In genomic region chr2:63617360-63617759, GRCh38 we compare ENCODE assay signal across 27 cellular contexts. TPM values are rescaled to one million over a fixed set of nuclear protein-coding genes. Genes with fewer than 3 reads are reported as not detected.
A peak's percentile ranks its signal among the peaks of the same experiment; 100 is the strongest.
DNase-seq lines count a peak whose midpoint lies in the region; ATAC-seq and TF ChIP-seq lines count a peak whose summit lies in the region.
"Had no signal": no experiment of that assay in that cellular context is flagged by ENCODE, and none has a peak within 500 bp of the region (broad histone marks: within the 10 kb centered on the region; RNA-seq: fewer than 3 reads in every experiment).

No MANE protein-coding gene starts in this region.

- H4K20me1 ChIP-seq in GM23338 (replicated peaks; ENCODE audit: insufficient read depth) (no peaks in the 10 kb centered on the region), KMS-11 (ENCODE audit: insufficient read depth) (no peaks in the 10 kb centered on the region)

- H3K4me1 ChIP-seq in GM23338 (ENCODE audit: insufficient read depth) (peaks cover 41% of the 10 kb centered on the region), KMS-11 (ENCODE audit: low read depth, poor library complexity, severe bottlenecking) (peaks cover 17% of the 10 kb centered on the region), endodermal cell (ENCODE audit: control insufficient read depth, insufficient read depth, low read length) (peaks cover 12% of the 10 kb centered on the region)
- H3K4me1 ChIP-seq: BE2C had no signal

- DNase-seq in GM23338 (ENCODE audit: low spot score) (no peak), endodermal cell (no peak), mesothelial cell of epicardium (ENCODE audit: low spot score in 2 of 2, unreplicated experiment in 2 of 2) (no peak), retina (no peak)
- DNase-seq: ACHN; BE2C; CD8-positive, alpha-beta memory T cell; DMS 273 treated with DMSO at 0.1 percent for 48 hours; DMS79; EL; GDM1; KBM-7; MG63; NCI-H2029; NCI-H446; NCI-H524 treated with DMSO at 0.1 percent for 48 hours; NCI-H82; SHP77 treated with DMSO at 0.1 percent for 48 hours had no signal

- H3K36me3 Mint-ChIP-seq in GM23338 (ENCODE audit: low read depth) (peaks cover 46% of the 10 kb centered on the region), endodermal cell (ENCODE audit: low read depth) (peaks cover 7% of the 10 kb centered on the region), mesothelial cell of epicardium (peaks cover 19% of the 10 kb centered on the region)
- H3K36me3 Mint-ChIP-seq: CD14-positive monocyte; CD8-positive, alpha-beta memory T cell had no signal

- H3K27me3 ChIP-seq in GM23338 (ENCODE audit: insufficient read depth) = no peaks in the 10 kb centered on the region
- no peaks in the 10 kb centered on the region for H3K27me3 ChIP-seq in KMS-11 (ENCODE audit: insufficient read depth, low read depth)
- no peaks in the 10 kb centered on the region for H3K27me3 ChIP-seq in endodermal cell (ENCODE audit: control insufficient read depth, insufficient read depth, low read length, poor library complexity, severe bottlenecking)
- H3K27me3 ChIP-seq: BE2C, MG63 had no signal

- H3K9me3 Mint-ChIP-seq in GM23338 = peaks cover 42% of the 10 kb centered on the region
- peaks cover 23% of the 10 kb centered on the region for H3K9me3 Mint-ChIP-seq in endodermal cell
- peaks cover 17% of the 10 kb centered on the region for H3K9me3 Mint-ChIP-seq in mesothelial cell of epicardium

- H3K4me3 ChIP-seq in GM23338 = 0 out of 2 replicates have a peak overlapping the region, but pooled peaks have one; percentile 3
- H3K4me3 ChIP-seq in KMS-11 (IDR thresholded peaks at IDR 0.05; ENCODE audit: insufficient read depth, low read depth, low read length) = no peak overlapping the region
- H3K4me3 ChIP-seq in endodermal cell (ENCODE audit: low read length) = peak overlapping the region; percentile 53
- H3K4me3 ChIP-seq: GM12878, MG63 had no signal

- H3K4me2 ChIP-seq in GM23338 = peak overlapping the region; percentile 49
- peak overlapping the region; percentile 33 for H3K4me2 ChIP-seq in KMS-11

- H3K9ac ChIP-seq in KMS-11 = no peak overlapping the region
- H3K9ac ChIP-seq in endodermal cell (ENCODE audit: extremely low read depth, low read length, poor library complexity, severe bottlenecking) = no peak overlapping the region

- H3K36me3 ChIP-seq in GM23338 (ENCODE audit: insufficient read depth) = no peaks in the 10 kb centered on the region
- no peaks in the 10 kb centered on the region for H3K36me3 ChIP-seq in KMS-11 (ENCODE audit: insufficient read depth)
- peaks cover 10% of the 10 kb centered on the region for H3K36me3 ChIP-seq in endodermal cell (ENCODE audit: control insufficient read depth, insufficient read depth, low read length)
- H3K36me3 ChIP-seq: BE2C, MG63 had no signal

- H3K27me3 Mint-ChIP-seq in GM23338 (ENCODE audit: insufficient read depth, low read depth, poor library complexity) (peaks cover 7% of the 10 kb centered on the region), endodermal cell (ENCODE audit: insufficient read depth) (no peaks in the 10 kb centered on the region), mesothelial cell of epicardium (ENCODE audit: low read depth) (no peaks in the 10 kb centered on the region)

- WGBS in endodermal cell (ENCODE audit: insufficient coverage in 1 of 2, insufficient read length in 1 of 2), 2 experiments = 70 to 86% methylated on average over 1 of the region's 2 CpGs

- TF ChIP-seq CTCF in GM23338 (conservative IDR thresholded peaks at IDR 0.05; ENCODE audit: low read depth in 2 of 2) (no peak), KMS-11 (conservative IDR thresholded peaks at IDR 0.05; ENCODE audit: low read depth, low read length) (no peak), endodermal cell (conservative IDR thresholded peaks at IDR 0.05) (no peak), mesothelial cell of epicardium (IDR thresholded peaks at IDR 0.05; ENCODE audit: unreplicated experiment) (no peak)

- no peaks in the 10 kb centered on the region for H3K9me2 ChIP-seq in GM23338 (ENCODE audit: insufficient read depth)

- ATAC-seq in GM23338 (no peak), HG02678 (IDR thresholded peaks at IDR 0.05; ENCODE audit: unreplicated experiment) (no peak), HG03521 (IDR thresholded peaks at IDR 0.05; ENCODE audit: unreplicated experiment) (no peak)
- ATAC-seq: GM12878, Panc1 had no signal

- peaks cover 67% of the 10 kb centered on the region for H3K4me1 Mint-ChIP-seq in GM23338
- H3K4me1 Mint-ChIP-seq in endodermal cell = peaks cover 52% of the 10 kb centered on the region
- H3K4me1 Mint-ChIP-seq in mesothelial cell of epicardium = peaks cover 41% of the 10 kb centered on the region
- H3K4me1 Mint-ChIP-seq: CD14-positive monocyte; CD8-positive, alpha-beta memory T cell had no signal

- H3K4me3 Mint-ChIP-seq in GM23338 (peak overlapping the region; percentile 8; the same call in 1 of the 3 replicates), endodermal cell (no peak overlapping the region), mesothelial cell of epicardium (no peak overlapping the region)
- H3K4me3 Mint-ChIP-seq: CD14-positive monocyte; CD8-positive, alpha-beta memory T cell had no signal

- H3F3A ChIP-seq in GM23338 (replicated peaks; ENCODE audit: low read depth) = peaks cover 5% of the 10 kb centered on the region; the same call in 1 of the 2 replicates

- H2AFZ ChIP-seq in GM23338 = no peak overlapping the region
- H2AFZ ChIP-seq in KMS-11 (ENCODE audit: low read depth) = no peak overlapping the region

- peak overlapping the region; percentile 87 for H3K27ac Mint-ChIP-seq in GM23338
- no peak overlapping the region for H3K27ac Mint-ChIP-seq in endodermal cell
- H3K27ac Mint-ChIP-seq in mesothelial cell of epicardium = peak overlapping the region; percentile 82
- H3K27ac Mint-ChIP-seq: CD14-positive monocyte; CD8-positive, alpha-beta memory T cell had no signal

- H3K27ac ChIP-seq in GM23338 (ENCODE audit: low read depth) (peak overlapping the region; percentile 98), KMS-11 (no peak overlapping the region), endodermal cell (ENCODE audit: low read depth, low read length) (no peak overlapping the region)
- H3K27ac ChIP-seq: 22Rv1, HL-60, RWPE1 had no signal

- H3K79me2 ChIP-seq in GM23338 (replicated peaks; ENCODE audit: insufficient read depth) (no peaks in the 10 kb centered on the region), KMS-11 (ENCODE audit: insufficient read depth, low read depth) (no peaks in the 10 kb centered on the region)

- H3K9me3 ChIP-seq in endodermal cell (ENCODE audit: control insufficient read depth, low read length) = peaks cover 29% of the 10 kb centered on the region
- H3K9me3 ChIP-seq: BE2C, MG63 had no signal

TF ChIP-seq in GM23338, 12 proteins besides CTCF, POLR2A, EP300 and RAD21 (continues in another document):
- no peak for TF ChIP-seq ZNF114 (CRISPR knock-in tag; IDR thresholded peaks at IDR 0.05)

RNA-seq across cellular contexts. Expression of gene MDH1, which starts 28.6 kb away (rescaled TPM):
- total RNA-seq in GM23338 (2014; rRNA removed; shearing (Covaris generic)) = 275 and 294 TPM in 2 replicates
- 503 and 541 TPM in 2 replicates for polyA plus RNA-seq in GM23338 (2016; fragmentation: Nextera tagmentation; extraction: Ambion mirVana)
- 100 to 1,000 TPM; 160 to 259 TPM for total RNA-seq in endodermal cell
- 235 TPM for polyA plus RNA-seq in endodermal cell (2013, experiment 1 of 2)
- 226 TPM for polyA plus RNA-seq in endodermal cell (2013, experiment 2 of 2)
- total RNA-seq in mesothelial cell of epicardium = 134 to 140 TPM (median 136 TPM) in 3 replicates

RNA-seq across cellular contexts. Expression of gene WDPCP, which starts 29.1 kb away (rescaled TPM):
- 13.0 and 20.4 TPM in 2 replicates for total RNA-seq in GM23338 (2014; rRNA removed; shearing (Covaris generic))
- 8.8 and 10.7 TPM in 2 replicates for polyA plus RNA-seq in GM23338 (2016; fragmentation: Nextera tagmentation; extraction: Ambion mirVana)
- total RNA-seq in endodermal cell (10 to 100 TPM; 11.8 to 25.1 TPM), mesothelial cell of epicardium (27.7 to 30.7 TPM (median 30.1 TPM) in 3 replicates)
- 6.9 TPM for polyA plus RNA-seq in endodermal cell (2013, experiment 1 of 2)
- 8.1 TPM for polyA plus RNA-seq in endodermal cell (2013, experiment 2 of 2)
